Comparison of ENCODE assay signal across 14 cellular contexts in genomic region chr6:151701820-151702562, GRCh38.
DNase-seq lines count a peak whose midpoint lies in the region; ATAC-seq and TF ChIP-seq lines count a peak whose summit lies in the region.
"Had no signal": no experiment of that assay in that cellular context is flagged by ENCODE, and none has a peak within 500 bp of the region (broad histone marks: within the 10 kb centered on the region; RNA-seq: fewer than 3 reads in every experiment).

No MANE protein-coding gene starts in this region.

- peak overlapping the region; percentile 26 to 61 for H3K27ac Mint-ChIP-seq in activated naive CD4-positive, alpha-beta T cell treated with anti-CD3 and anti-CD28 coated beads, Interleukin-2, amount 50 U/mL, for 72 hours

- no peak overlapping the region for H3K4me3 ChIP-seq in suprapubic skin
- H3K4me3 ChIP-seq: skin epidermis, tibial artery had no signal

- no peaks in the 10 kb centered on the region for H3K27me3 ChIP-seq in suprapubic skin
- H3K27me3 ChIP-seq: tibial artery had no signal

- H3K4me1 ChIP-seq in suprapubic skin = peaks cover 15% of the 10 kb centered on the region

- ATAC-seq in GM18511 (IDR thresholded peaks at IDR 0.05; ENCODE audit: unreplicated experiment) (peak; percentile 80), HG03095 (IDR thresholded peaks at IDR 0.05; ENCODE audit: unreplicated experiment) (peak; percentile 80)
- peak; percentile 60 to 80 for ATAC-seq in activated naive CD4-positive, alpha-beta T cell treated with anti-CD3 and anti-CD28 coated beads, Interleukin-2, amount 50 U/mL, for 72 hours

- 80% methylated on average over 5 of the region's 5 CpGs for WGBS in suprapubic skin

- no peak for TF ChIP-seq POLR2A in suprapubic skin (IDR thresholded peaks at IDR 0.05)

- H3K36me3 ChIP-seq in suprapubic skin = no peaks in the 10 kb centered on the region
- H3K36me3 ChIP-seq: tibial artery had no signal

- H3K9me3 ChIP-seq in suprapubic skin = no peaks in the 10 kb centered on the region
- H3K9me3 ChIP-seq: tibial artery had no signal

- peaks cover 3 to 10% of the 10 kb centered on the region in 2 donors for H3K9me3 Mint-ChIP-seq in activated naive CD4-positive, alpha-beta T cell treated with anti-CD3 and anti-CD28 coated beads, Interleukin-2, amount 50 U/mL, for 72 hours

- H3K27ac ChIP-seq in suprapubic skin = no peak overlapping the region
- H3K27ac ChIP-seq: epithelial cell of prostate had no signal

- no peak for TF ChIP-seq CTCF in GM20000 (IDR thresholded peaks at IDR 0.05; ENCODE audit: extremely low read depth, missing control alignments)
- no peak for TF ChIP-seq CTCF in suprapubic skin (IDR thresholded peaks at IDR 0.05)

- DNase-seq in GM20000 (ENCODE audit: low spot score) = peak; percentile 21
- no peak for DNase-seq in activated naive CD4-positive, alpha-beta T cell treated with anti-CD3 and anti-CD28 coated beads, Interleukin-2, amount 50 U/mL, for 72 hours (ENCODE audit: low spot score in 2 of 2)
- DNase-seq in NCI-H345 (lab: John Stamatoyannopoulos, UW) = no peak
- no peak for DNase-seq in suprapubic skin (ENCODE audit: low spot score in 2 of 2)
- no peak for DNase-seq in OCI-M1 (lab: John Stamatoyannopoulos, UW)
- no peak for DNase-seq in OCI-M2 (lab: John Stamatoyannopoulos, UW; ENCODE audit: unreplicated experiment)
- DNase-seq: DMS53, HCEC 1CT, NCI-H1436, tibial artery had no signal

- H3K36me3 Mint-ChIP-seq in activated naive CD4-positive, alpha-beta T cell treated with anti-CD3 and anti-CD28 coated beads, Interleukin-2, amount 50 U/mL, for 72 hours = peaks cover 0 to 12% of the 10 kb centered on the region in 2 donors

- no peak for TF ChIP-seq EP300 in suprapubic skin (IDR thresholded peaks at IDR 0.05)
